Comparison of ENCODE assay signal across 1 cellular context in genomic region chr2:174222154-174222553, GRCh38.
TF ChIP-seq lines count a peak whose summit lies in the region.

No MANE protein-coding gene starts in this region.

TF ChIP-seq in WTC11, 78 proteins besides CTCF, POLR2A, EP300 and RAD21 (continued from another document):
- TF ChIP-seq PRDM15 (CRISPR knock-in tag; IDR thresholded peaks at IDR 0.05) (no peak), ZNF263 (CRISPR knock-in tag; IDR thresholded peaks at IDR 0.05; ENCODE audit: low read depth) (no peak), NFYB (CRISPR knock-in tag; conservative IDR thresholded peaks at IDR 0.05; ENCODE audit: low read depth) (no peak), SMAD4 (CRISPR knock-in tag; IDR thresholded peaks at IDR 0.05) (no peak), NR3C1 (CRISPR knock-in tag; conservative IDR thresholded peaks at IDR 0.05; ENCODE audit: low read depth) (no peak), ERG (CRISPR knock-in tag; IDR thresholded peaks at IDR 0.05) (no peak), MLX (CRISPR knock-in tag; IDR thresholded peaks at IDR 0.05) (no peak), NFATC4 (CRISPR knock-in tag; IDR thresholded peaks at IDR 0.05) (no peak), CBFB (CRISPR knock-in tag; IDR thresholded peaks at IDR 0.05; ENCODE audit: low read depth) (no peak), RELA (CRISPR knock-in tag; IDR thresholded peaks at IDR 0.05; ENCODE audit: borderline replicate concordance) (no peak), NR2C2 (CRISPR knock-in tag; IDR thresholded peaks at IDR 0.05) (no peak)
- TF ChIP-seq, protein P1, sequence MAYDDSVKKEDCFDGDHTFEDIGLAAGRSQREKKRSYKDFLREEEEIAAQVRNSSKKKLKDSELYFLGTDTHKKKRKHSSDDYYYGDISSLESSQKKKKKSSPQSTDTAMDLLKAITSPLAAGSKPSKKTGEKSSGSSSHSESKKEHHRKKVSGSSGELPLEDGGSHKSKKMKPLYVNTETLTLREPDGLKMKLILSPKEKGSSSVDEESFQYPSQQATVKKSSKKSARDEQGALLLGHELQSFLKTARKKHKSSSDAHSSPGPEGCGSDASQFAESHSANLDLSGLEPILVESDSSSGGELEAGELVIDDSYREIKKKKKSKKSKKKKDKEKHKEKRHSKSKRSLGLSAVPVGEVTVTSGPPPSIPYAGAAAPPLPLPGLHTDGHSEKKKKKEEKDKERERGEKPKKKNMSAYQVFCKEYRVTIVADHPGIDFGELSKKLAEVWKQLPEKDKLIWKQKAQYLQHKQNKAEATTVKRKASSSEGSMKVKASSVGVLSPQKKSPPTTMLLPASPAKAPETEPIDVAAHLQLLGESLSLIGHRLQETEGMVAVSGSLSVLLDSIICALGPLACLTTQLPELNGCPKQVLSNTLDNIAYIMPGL (CRISPR knock-in tag; IDR thresholded peaks at IDR 0.05), result no peak
- TF ChIP-seq, protein P2, sequence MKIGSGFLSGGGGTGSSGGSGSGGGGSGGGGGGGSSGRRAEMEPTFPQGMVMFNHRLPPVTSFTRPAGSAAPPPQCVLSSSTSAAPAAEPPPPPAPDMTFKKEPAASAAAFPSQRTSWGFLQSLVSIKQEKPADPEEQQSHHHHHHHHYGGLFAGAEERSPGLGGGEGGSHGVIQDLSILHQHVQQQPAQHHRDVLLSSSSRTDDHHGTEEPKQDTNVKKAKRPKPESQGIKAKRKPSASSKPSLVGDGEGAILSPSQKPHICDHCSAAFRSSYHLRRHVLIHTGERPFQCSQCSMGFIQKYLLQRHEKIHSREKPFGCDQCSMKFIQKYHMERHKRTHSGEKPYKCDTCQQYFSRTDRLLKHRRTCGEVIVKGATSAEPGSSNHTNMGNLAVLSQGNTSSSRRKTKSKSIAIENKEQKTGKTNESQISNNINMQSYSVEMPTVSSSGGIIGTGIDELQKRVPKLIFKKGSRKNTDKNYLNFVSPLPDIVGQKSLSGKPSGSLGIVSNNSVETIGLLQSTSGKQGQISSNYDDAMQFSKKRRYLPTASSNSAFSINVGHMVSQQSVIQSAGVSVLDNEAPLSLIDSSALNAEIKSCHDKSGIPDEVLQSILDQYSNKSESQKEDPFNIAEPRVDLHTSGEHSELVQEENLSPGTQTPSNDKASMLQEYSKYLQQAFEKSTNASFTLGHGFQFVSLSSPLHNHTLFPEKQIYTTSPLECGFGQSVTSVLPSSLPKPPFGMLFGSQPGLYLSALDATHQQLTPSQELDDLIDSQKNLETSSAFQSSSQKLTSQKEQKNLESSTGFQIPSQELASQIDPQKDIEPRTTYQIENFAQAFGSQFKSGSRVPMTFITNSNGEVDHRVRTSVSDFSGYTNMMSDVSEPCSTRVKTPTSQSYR (CRISPR knock-in tag; IDR thresholded peaks at IDR 0.05), result no peak
